1 cellular context compared by ENCODE assay signal in the genomic region with DNA sequence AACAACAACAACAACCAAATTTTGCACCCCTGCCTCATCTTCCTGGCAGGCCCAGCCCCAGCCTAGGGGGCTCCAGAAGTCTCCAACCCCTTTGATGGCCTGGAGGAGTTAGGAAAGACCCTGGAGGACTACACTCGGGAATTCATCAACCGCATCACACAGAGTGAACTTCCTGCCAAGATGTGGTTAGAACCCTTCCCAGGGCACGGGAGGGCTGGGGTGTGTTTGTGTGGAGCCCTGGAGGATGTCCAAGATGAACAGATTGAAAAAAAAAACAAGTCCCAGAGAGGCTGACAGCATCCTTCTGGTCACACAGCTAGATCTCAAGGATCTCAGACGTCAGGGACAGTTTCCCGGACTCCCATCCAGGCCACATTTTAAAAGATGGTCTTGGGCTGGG.
TF ChIP-seq lines count a peak whose summit lies in the region.

No MANE protein-coding gene starts in this region.

TF ChIP-seq in H1, 55 proteins besides CTCF, POLR2A, EP300 and RAD21:
- TF ChIP-seq KDM1A (IDR thresholded peaks at IDR 0.05; ENCODE audit: borderline replicate concordance, low read length) (no peak), RBBP5 (IDR thresholded peaks at IDR 0.05; ENCODE audit: borderline replicate concordance, low read depth, low read length) (no peak), SIX5 (IDR thresholded peaks at IDR 0.05; ENCODE audit: low read depth, low read length) (no peak), HDAC6 (IDR thresholded peaks at IDR 0.05; ENCODE audit: low read depth, low read length) (no peak), SP1 (IDR thresholded peaks at IDR 0.05; ENCODE audit: low read depth, low read length) (no peak), EGR1 (IDR thresholded peaks at IDR 0.05; ENCODE audit: borderline replicate concordance, low read depth, low read length) (no peak), TCF12 (IDR thresholded peaks at IDR 0.05; ENCODE audit: low read depth, low read length) (no peak), POU5F1 (IDR thresholded peaks at IDR 0.05; ENCODE audit: low read depth, low read length) (no peak), NRF1 (IDR thresholded peaks at IDR 0.05; ENCODE audit: low read depth, low read length) (no peak), TAF7 (optimal IDR thresholded peaks at IDR 0.05; ENCODE audit: borderline replicate concordance, low read depth, low read length) (no peak), ZNF274 (IDR thresholded peaks at IDR 0.05; ENCODE audit: borderline replicate concordance, extremely low read depth, low read length) (no peak), RFX5 (IDR thresholded peaks at IDR 0.05; ENCODE audit: borderline replicate concordance, low read depth, low read length) (no peak), SUZ12 (IDR thresholded peaks at IDR 0.05; ENCODE audit: low read length) (no peak), ASH2L (IDR thresholded peaks at IDR 0.05; ENCODE audit: low read length) (no peak), TBP (IDR thresholded peaks at IDR 0.05; ENCODE audit: low read depth, low read length) (no peak)
- TF ChIP-seq, protein P1, sequence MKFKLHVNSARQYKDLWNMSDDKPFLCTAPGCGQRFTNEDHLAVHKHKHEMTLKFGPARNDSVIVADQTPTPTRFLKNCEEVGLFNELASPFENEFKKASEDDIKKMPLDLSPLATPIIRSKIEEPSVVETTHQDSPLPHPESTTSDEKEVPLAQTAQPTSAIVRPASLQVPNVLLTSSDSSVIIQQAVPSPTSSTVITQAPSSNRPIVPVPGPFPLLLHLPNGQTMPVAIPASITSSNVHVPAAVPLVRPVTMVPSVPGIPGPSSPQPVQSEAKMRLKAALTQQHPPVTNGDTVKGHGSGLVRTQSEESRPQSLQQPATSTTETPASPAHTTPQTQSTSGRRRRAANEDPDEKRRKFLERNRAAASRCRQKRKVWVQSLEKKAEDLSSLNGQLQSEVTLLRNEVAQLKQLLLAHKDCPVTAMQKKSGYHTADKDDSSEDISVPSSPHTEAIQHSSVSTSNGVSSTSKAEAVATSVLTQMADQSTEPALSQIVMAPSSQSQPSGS (IDR thresholded peaks at IDR 0.05; ENCODE audit: low read length) = no peak
